Comparison of ENCODE assay signal across 17 cellular contexts in the genomic region with DNA sequence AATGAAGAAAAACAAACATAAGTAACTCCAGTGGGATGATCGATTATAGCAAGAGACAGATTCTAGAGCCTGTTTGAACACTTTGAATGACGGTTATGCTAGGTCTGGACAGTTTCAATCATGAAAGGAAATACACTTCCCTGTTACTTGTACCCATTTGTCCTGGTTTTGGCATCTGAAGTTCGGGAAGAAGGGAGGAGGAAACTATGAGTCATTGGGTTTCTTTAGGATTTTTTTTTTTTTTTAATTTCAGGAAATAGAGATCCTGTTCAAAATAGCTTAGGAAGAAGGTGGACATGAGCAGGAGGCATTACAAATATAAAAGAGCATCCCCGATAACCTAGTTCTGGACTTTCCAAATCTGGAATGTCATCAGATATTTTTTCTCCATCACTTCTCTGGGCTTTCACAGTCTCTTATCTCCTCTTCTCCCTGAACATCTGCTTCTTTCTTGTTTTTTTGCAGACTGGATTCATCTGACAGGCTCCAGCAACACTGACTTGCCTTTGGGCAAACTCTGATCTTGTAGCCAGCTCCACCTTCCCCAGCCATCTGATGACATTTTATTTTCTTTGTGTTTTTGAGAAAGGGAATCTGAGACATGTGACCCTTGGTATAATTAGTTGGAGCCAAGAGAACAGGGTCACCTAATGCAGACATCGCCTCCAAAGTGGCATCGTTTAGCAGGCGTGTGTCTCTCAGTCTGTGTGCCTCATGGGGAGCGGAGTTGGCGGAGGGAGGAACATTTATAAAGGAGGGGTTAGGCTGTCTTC.
"Had no signal": no experiment of that assay in that cellular context is flagged by ENCODE, and none has a peak within 500 bp of the region (broad histone marks: within the 10 kb centered on the region; RNA-seq: fewer than 3 reads in every experiment).

No MANE protein-coding gene starts in this region.

- H3K9me3 Mint-ChIP-seq: neural crest cell had no signal

- H3K36me3 ChIP-seq: breast epithelium, esophagus muscularis mucosa, ovary, suprapubic skin had no signal

- H3K36me3 Mint-ChIP-seq: activated naive CD8-positive, alpha-beta T cell had no signal

- H3K4me3 ChIP-seq: breast epithelium, esophagus muscularis mucosa, ovary, suprapubic skin had no signal

- H3K27ac Mint-ChIP-seq: activated naive CD8-positive, alpha-beta T cell had no signal

- H3K9me3 ChIP-seq: breast epithelium, esophagus muscularis mucosa, suprapubic skin had no signal

- H3K4me1 ChIP-seq: breast epithelium, esophagus muscularis mucosa, suprapubic skin had no signal

- ATAC-seq: left ventricle myocardium superior; stimulated activated naive CD8-positive, alpha-beta T cell treated with anti-CD3 and anti-CD28 coated beads, Interleukin-15, Interleukin-2, amounts not matched to agents 100 U/mL and 50 U/mL, for 24 hours had no signal

- DNase-seq: activated CD4-positive, alpha-beta T cell treated with anti-CD3 and anti-CD28 coated beads for 1 hour; activated CD4-positive, alpha-beta T cell treated with anti-CD3 and anti-CD28 coated beads, Interleukin-2, amount 50 U/mL, for 48 hours; activated gamma-delta T cell; activated T-cell treated with anti-CD3 and anti-CD28 coated beads, Interleukin-2, amount 50 U/mL, for 48 hours; anterior cingulate cortex; left ventricle myocardium superior; ovary; stimulated activated CD4-positive, alpha-beta T cell treated with anti-CD3 and anti-CD28 coated beads, Interleukin-2, amount 100 ng/mL, for 48 hours; stimulated activated CD8-positive, alpha-beta memory T cell treated with anti-CD3 and anti-CD28 coated beads, Interleukin-4, amount 100 ng/mL, for 48 hours; stimulated activated naive CD8-positive, alpha-beta T cell treated with anti-CD3 and anti-CD28 coated beads, Interleukin-15, Interleukin-2, amounts not matched to agents 100 U/mL and 50 U/mL, for 24 hours; T-helper 9 cell had no signal

- H3K27ac ChIP-seq: breast epithelium, esophagus muscularis mucosa, ovary, suprapubic skin had no signal

- H3K4me3 Mint-ChIP-seq: activated naive CD8-positive, alpha-beta T cell; neural crest cell had no signal

- FAIRE-seq: endometrium had no signal

- H3K27me3 Mint-ChIP-seq: activated naive CD8-positive, alpha-beta T cell had no signal

- H3K27me3 ChIP-seq: esophagus muscularis mucosa, ovary, suprapubic skin had no signal
